8 cellular contexts compared by ENCODE assay signal in the genomic region with DNA sequence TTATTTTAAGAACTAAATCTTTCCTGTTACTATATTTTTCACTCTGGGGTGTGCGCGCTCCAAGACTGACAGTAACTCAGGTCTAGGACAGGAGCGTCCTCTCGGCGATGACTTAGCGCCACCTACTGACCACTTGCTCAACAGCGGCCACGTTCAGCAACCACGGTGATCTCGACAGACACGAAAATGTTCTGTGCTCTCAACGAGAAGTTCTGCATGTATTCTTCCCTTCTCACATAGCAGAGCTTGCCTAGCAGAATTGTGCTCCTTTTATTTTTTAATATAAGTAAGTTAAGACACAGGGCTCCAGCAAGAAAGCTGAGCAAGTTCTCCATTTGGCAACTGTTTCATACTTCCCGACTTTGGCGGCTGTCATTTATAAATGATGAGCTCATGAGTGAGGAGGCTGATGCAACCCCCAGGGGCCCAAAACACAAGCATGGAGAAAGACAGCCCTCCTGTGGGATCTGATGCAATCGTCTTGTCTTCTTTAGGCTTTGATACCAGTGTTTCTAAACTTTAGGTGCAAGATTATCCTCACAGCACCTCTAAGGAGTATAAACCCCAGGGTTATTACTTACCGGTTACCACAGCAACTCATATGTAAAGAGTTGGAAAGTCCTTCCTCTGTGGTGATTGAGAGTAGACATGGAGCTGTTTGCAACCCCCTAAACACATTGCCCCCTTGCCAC.
DNase-seq lines count a peak whose midpoint lies in the region; ATAC-seq, FAIRE-seq and TF ChIP-seq lines count a peak whose summit lies in the region.

No MANE protein-coding gene starts in this region.

- no peak for TF ChIP-seq EP300 in A549 (IDR thresholded peaks at IDR 0.05)

- peak overlapping the region; percentile 64 for H3K4me2 ChIP-seq in A549

- H3K36me3 ChIP-seq in small intestine (ENCODE audit: control insufficient read depth in 2 of 2, insufficient read depth in 2 of 2, low read length in 2 of 2): no peaks in the 10 kb centered on the region

- POLR2A ChIA-PET in A549 (lab: Yijun Ruan, JAX): interaction anchor here (1.2 to 1.5 kb wide), 2 partner anchors 712 to 1576 kb away, joined by 4 read pairs; a partner anchor contains a TSS

- TF ChIP-seq CTCF in A549 (IDR thresholded peaks at IDR 0.05): peak; percentile 95

- peak; percentile 96 to 97 for TF ChIP-seq RAD21 in A549 (conservative IDR thresholded peaks at IDR 0.05 in 1 of 2, IDR thresholded peaks at IDR 0.05 in 1 of 2)

- TF ChIP-seq POLR2A in A549 (IDR thresholded peaks at IDR 0.05; ENCODE audit: low read length): no peak

- H3K9me3 ChIP-seq in A549 (peaks cover 11% of the 10 kb centered on the region; the same call in 2 of the 3 replicates), small intestine (ENCODE audit: control insufficient read depth, low read depth) (no peaks in the 10 kb centered on the region)

- H3K27me3 ChIP-seq in small intestine (ENCODE audit: control insufficient read depth in 2 of 2, insufficient read depth in 2 of 2, low read length in 2 of 2): no peaks in the 10 kb centered on the region

- CTCF ChIA-PET in A549 (lab: Yijun Ruan, JAX): interaction anchor here (0.6 to 7.1 kb wide), 84 partner anchors 9 to 1653 kb away, joined by 3 to 68 read pairs (median 3); a partner anchor contains a TSS

- FAIRE-seq in A549 (lab: Jason Lieb, UNC) (peak; percentile 95), GM18507 (lab: Jason Lieb, UNC) (peak; percentile 89), small intestine (lab: Jason Lieb, UNC) (no peak)

- H3K27ac ChIP-seq in A549 (peak overlapping the region; percentile 16 to 54; a peak in 4 of 6 replicates), small intestine (ENCODE audit: low read depth in 1 of 2, low read length in 1 of 2) (no peak overlapping the region)

- H3K4me3 ChIP-seq in A549 (no peak overlapping the region), small intestine (ENCODE audit: low read depth in 1 of 2, low read length in 2 of 2) (no peak overlapping the region)

- WGBS in A549 (ENCODE audit: missing lambda C conversion rate): 10% methylated on average over 16 of the region's 16 CpGs
- 6 to 8% (median 6%) methylated on average over 16 of the region's 16 CpGs for WGBS in small intestine, 3 donors

- H3K4me1 ChIP-seq in A549 (peaks cover 4% of the 10 kb centered on the region; the same call in 2 of the 3 replicates), small intestine (ENCODE audit: control insufficient read depth in 2 of 2, insufficient read depth in 1 of 2, low read depth in 1 of 2, low read length in 1 of 2) (no peaks in the 10 kb centered on the region)

- DNase-seq in A549 (ENCODE audit: low read depth in 1 of 2, low spot score in 1 of 2) (peak; percentile 77 to 78), GM18507 (ENCODE audit: extremely low spot score, insufficient read length, low read depth) (peak; percentile 40), NCI-H2029 (lab: John Stamatoyannopoulos, UW) (peak; percentile 34), T1000 (lab: John Stamatoyannopoulos, UW) (peak; percentile 80), astrocyte of the hippocampus (ENCODE audit: low read depth, low spot score) (peak; percentile 93), hypothalamus (lab: John Stamatoyannopoulos, UW) (peak; percentile 9 to 89 (median 70)), small intestine (peak; percentile 67)

- ATAC-seq in A549 (peak; percentile 94 to 99), HG02970 (IDR thresholded peaks at IDR 0.05; ENCODE audit: low FRiP score, unreplicated experiment) (peak; percentile 82)

TF ChIP-seq in A549, 52 proteins besides CTCF, POLR2A, EP300 and RAD21:
- TF ChIP-seq SMC3 (IDR thresholded peaks at IDR 0.05) (peak; percentile 88), NR3C1 (IDR thresholded peaks at IDR 0.05) (no peak)

Comparison
In these comparisons a context has a peak if more than half of its experiments do, and no peak if none do; other contexts are left out.
1. DNase-seq: peak in every context shown above with its lines; median percentile 93 in astrocyte of the hippocampus; 80 in T1000; 78 in A549; 70 in hypothalamus; 67 in small intestine; 40 in GM18507; 34 in NCI-H2029.
2. H3K27ac ChIP-seq: peak in A549 (2 of 2); none in small intestine (0 of 2).